In the genomic region with DNA sequence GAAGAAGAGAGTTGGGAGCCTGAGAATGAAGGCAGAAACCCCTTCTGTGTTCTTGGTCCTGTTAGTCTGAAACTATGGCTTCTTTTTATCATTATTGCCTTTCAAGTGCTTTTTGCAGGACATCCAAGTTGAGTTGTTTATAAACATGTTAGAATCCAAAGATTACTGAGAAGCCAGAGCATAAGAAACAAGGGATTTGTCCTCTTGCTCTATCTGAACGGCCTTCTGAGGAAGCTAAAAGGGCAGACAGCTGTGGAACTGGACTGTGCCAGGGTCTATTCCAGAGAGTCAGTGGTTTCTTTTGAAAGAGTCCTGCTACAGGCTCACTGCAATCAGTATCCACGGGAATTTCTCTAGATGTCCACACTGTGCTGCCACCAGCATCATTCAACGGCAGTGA, we compare ENCODE assay signal across 22 cellular contexts.
DNase-seq lines count a peak whose midpoint lies in the region; ATAC-seq and TF ChIP-seq lines count a peak whose summit lies in the region.
"Had no signal": no experiment of that assay in that cellular context is flagged by ENCODE, and none has a peak within 500 bp of the region (broad histone marks: within the 10 kb centered on the region; RNA-seq: fewer than 3 reads in every experiment).

No MANE protein-coding gene starts in this region.

- H3K79me2 ChIP-seq in MM.1S (ENCODE audit: low read length) (no peaks in the 10 kb centered on the region), hepatocyte (peaks cover 45% of the 10 kb centered on the region)

- TF ChIP-seq CTCF in MM.1S (IDR thresholded peaks at IDR 0.05; ENCODE audit: low read length) (no peak), hepatocyte (IDR thresholded peaks at IDR 0.05; ENCODE audit: poor library complexity) (no peak), mesothelial cell of epicardium (IDR thresholded peaks at IDR 0.05; ENCODE audit: unreplicated experiment) (no peak), heart left ventricle (IDR thresholded peaks at IDR 0.05) (no peak), ascending aorta (IDR thresholded peaks at IDR 0.05) (no peak)

- 72% methylated on average over 3 of the region's 3 CpGs for WGBS in hepatocyte (ENCODE audit: low lambda C conversion rate, missing lambda C conversion rate)
- WGBS in heart left ventricle, 4 donors: 78 to 83% (median 81%) methylated on average over 3 of the region's 3 CpGs

- H3F3A ChIP-seq in MM.1S (ENCODE audit: insufficient read depth, low read length): no peaks in the 10 kb centered on the region

- H3K9ac ChIP-seq in MM.1S (ENCODE audit: low read length): no peak overlapping the region
- H3K9ac ChIP-seq: BLaER1 treated with 17β-estradiol and CSF1 and Interleukin-3, amounts not matched to agents 10 nM and 100 nM had no signal

- H3K4me3 Mint-ChIP-seq in mesothelial cell of epicardium: no peak overlapping the region
- H3K4me3 Mint-ChIP-seq: CD14-positive monocyte; CD4-positive, alpha-beta T cell; CD8-positive, alpha-beta memory T cell; GM23338; H9 had no signal

- DNase-seq in MM.1S (peak; percentile 2), hepatocyte (ENCODE audit: low spot score) (no peak), mesothelial cell of epicardium (ENCODE audit: low spot score in 2 of 2, unreplicated experiment in 2 of 2) (no peak), DMS79 (lab: John Stamatoyannopoulos, UW) (no peak), ureter (ENCODE audit: low spot score) (no peak), heart left ventricle (no peak), ascending aorta (ENCODE audit: low spot score in 2 of 2) (no peak)
- DNase-seq: 8988T; ACHN; AML-193; BE2C; CD4-positive, alpha-beta T cell; CD8-positive, alpha-beta memory T cell; DMS 273 treated with DMSO at 0.1 percent for 48 hours; DMS79 treated with DMSO at 0.1 percent for 48 hours; GF-D8; H9 had no signal

- H3K36me3 ChIP-seq in MM.1S (replicated peaks; ENCODE audit: insufficient read depth, low read length): no peaks in the 10 kb centered on the region
- no peaks in the 10 kb centered on the region for H3K36me3 ChIP-seq in hepatocyte (replicated peaks; ENCODE audit: insufficient read depth, low read depth)
- H3K36me3 ChIP-seq in heart left ventricle: no peaks in the 10 kb centered on the region
- no peaks in the 10 kb centered on the region for H3K36me3 ChIP-seq in ascending aorta
- H3K36me3 ChIP-seq: BE2C; BLaER1 treated with 17β-estradiol and CSF1 and Interleukin-3, amounts not matched to agents 10 nM and 100 nM had no signal

- H3K4me1 ChIP-seq in MM.1S (ENCODE audit: low read length) (no peaks in the 10 kb centered on the region), hepatocyte (ENCODE audit: insufficient read depth) (no peaks in the 10 kb centered on the region), heart left ventricle (no peaks in the 10 kb centered on the region), ascending aorta (no peaks in the 10 kb centered on the region)
- H3K4me1 ChIP-seq: A549; BE2C; BLaER1 treated with 17β-estradiol and CSF1 and Interleukin-3, amounts not matched to agents 10 nM and 100 nM had no signal

- H3K9me3 Mint-ChIP-seq in mesothelial cell of epicardium: peaks cover 24% of the 10 kb centered on the region
- H3K9me3 Mint-ChIP-seq: GM23338, H9 had no signal

- H3K27me3 ChIP-seq in MM.1S (replicated peaks; ENCODE audit: insufficient read depth, low read length) (no peaks in the 10 kb centered on the region), hepatocyte (no peaks in the 10 kb centered on the region), heart left ventricle (no peaks in the 10 kb centered on the region), ascending aorta (no peaks in the 10 kb centered on the region)
- H3K27me3 ChIP-seq: BE2C; BLaER1 treated with 17β-estradiol and CSF1 and Interleukin-3, amounts not matched to agents 10 nM and 100 nM had no signal

- no peak overlapping the region for H3K4me3 ChIP-seq in MM.1S (ENCODE audit: low read length)
- no peak overlapping the region for H3K4me3 ChIP-seq in hepatocyte
- no peak overlapping the region for H3K4me3 ChIP-seq in heart left ventricle
- no peak overlapping the region for H3K4me3 ChIP-seq in ascending aorta
- H3K4me3 ChIP-seq: A549; BLaER1 treated with 17β-estradiol and CSF1 and Interleukin-3, amounts not matched to agents 10 nM and 100 nM; GM23338 had no signal

- H4K20me1 ChIP-seq in MM.1S (ENCODE audit: insufficient read depth, low read length): no peaks in the 10 kb centered on the region
- no peaks in the 10 kb centered on the region for H4K20me1 ChIP-seq in hepatocyte (ENCODE audit: insufficient read depth, poor library complexity, severe bottlenecking)
- H4K20me1 ChIP-seq: BLaER1 treated with 17β-estradiol and CSF1 and Interleukin-3, amounts not matched to agents 10 nM and 100 nM had no signal

- intact Hi-C loops in heart left ventricle (cut with DNase I) (no loop called here), ascending aorta (cut with DNase I) (no loop called here)

- peak overlapping the region; percentile 2 for H3K27ac Mint-ChIP-seq in mesothelial cell of epicardium
- H3K27ac Mint-ChIP-seq: CD14-positive monocyte; CD4-positive, alpha-beta T cell; CD8-positive, alpha-beta memory T cell; GM23338; H9 had no signal

- H3K36me3 Mint-ChIP-seq in mesothelial cell of epicardium: peaks cover 34% of the 10 kb centered on the region
- H3K36me3 Mint-ChIP-seq: CD14-positive monocyte; CD8-positive, alpha-beta memory T cell had no signal

- no peak overlapping the region for H3K27ac ChIP-seq in MM.1S (ENCODE audit: low read length)
- H3K27ac ChIP-seq in hepatocyte: peak overlapping the region; percentile 22
- no peak overlapping the region for H3K27ac ChIP-seq in heart left ventricle
- H3K27ac ChIP-seq in ascending aorta: no peak overlapping the region
- H3K27ac ChIP-seq: A549; BLaER1 treated with 17β-estradiol and CSF1 and Interleukin-3, amounts not matched to agents 10 nM and 100 nM had no signal

- no peak overlapping the region for H3K4me2 ChIP-seq in MM.1S (ENCODE audit: low read depth, low read length)
- peak overlapping the region; percentile 31 for H3K4me2 ChIP-seq in hepatocyte
- H3K4me2 ChIP-seq: A549; BLaER1 treated with 17β-estradiol and CSF1 and Interleukin-3, amounts not matched to agents 10 nM and 100 nM; GM23338 had no signal

- TF ChIP-seq POLR2A in heart left ventricle (IDR thresholded peaks at IDR 0.05): no peak

- no peaks in the 10 kb centered on the region for H3K9me3 ChIP-seq in MM.1S (replicated peaks; ENCODE audit: insufficient read depth, low read length)
- no peaks in the 10 kb centered on the region for H3K9me3 ChIP-seq in hepatocyte (ENCODE audit: low read depth)
- H3K9me3 ChIP-seq in heart left ventricle: peaks cover 0 to 17% (median 2%) of the 10 kb centered on the region in 12 donors
- no peaks in the 10 kb centered on the region for H3K9me3 ChIP-seq in ascending aorta
- H3K9me3 ChIP-seq: A549; BE2C; BLaER1 treated with 17β-estradiol and CSF1 and Interleukin-3, amounts not matched to agents 10 nM and 100 nM had no signal

- no peaks in the 10 kb centered on the region for H3K9me2 ChIP-seq in MM.1S (replicated peaks; ENCODE audit: insufficient read depth, low read length)
- H3K9me2 ChIP-seq in hepatocyte (replicated peaks; ENCODE audit: insufficient read depth): no peaks in the 10 kb centered on the region

- peaks cover 24% of the 10 kb centered on the region for H3K4me1 Mint-ChIP-seq in mesothelial cell of epicardium
- H3K4me1 Mint-ChIP-seq: CD14-positive monocyte; CD8-positive, alpha-beta memory T cell had no signal

- H3K27me3 Mint-ChIP-seq in mesothelial cell of epicardium (ENCODE audit: low read depth): no peaks in the 10 kb centered on the region
- H3K27me3 Mint-ChIP-seq: CD4-positive, alpha-beta T cell; CD8-positive, alpha-beta memory T cell had no signal

- ATAC-seq in heart left ventricle: no peak
- ATAC-seq: A549, GM23338, HCT116 had no signal

- H2AFZ ChIP-seq in MM.1S (ENCODE audit: low read length): no peak overlapping the region
- H2AFZ ChIP-seq in hepatocyte: no peak overlapping the region
- H2AFZ ChIP-seq: GM23338 had no signal
